In genomic region chr14:50231475-50232275, GRCh38 we compare ENCODE assay signal across 1 cellular context.
TF ChIP-seq lines count a peak whose summit lies in the region.

Gene SOS2 (minus strand): TSS chr14:50231578. CDS start chr14:50231283, 295 bp downstream.

TF ChIP-seq in WTC11, 78 proteins besides CTCF, POLR2A, EP300 and RAD21 (continued from another document and continues in another):
- TF ChIP-seq, protein P1, sequence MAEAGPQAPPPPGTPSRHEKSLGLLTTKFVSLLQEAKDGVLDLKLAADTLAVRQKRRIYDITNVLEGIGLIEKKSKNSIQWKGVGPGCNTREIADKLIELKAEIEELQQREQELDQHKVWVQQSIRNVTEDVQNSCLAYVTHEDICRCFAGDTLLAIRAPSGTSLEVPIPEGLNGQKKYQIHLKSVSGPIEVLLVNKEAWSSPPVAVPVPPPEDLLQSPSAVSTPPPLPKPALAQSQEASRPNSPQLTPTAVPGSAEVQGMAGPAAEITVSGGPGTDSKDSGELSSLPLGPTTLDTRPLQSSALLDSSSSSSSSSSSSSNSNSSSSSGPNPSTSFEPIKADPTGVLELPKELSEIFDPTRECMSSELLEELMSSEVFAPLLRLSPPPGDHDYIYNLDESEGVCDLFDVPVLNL (CRISPR knock-in tag; IDR thresholded peaks at IDR 0.05; ENCODE audit: borderline replicate concordance, low read depth), result no peak
- TF ChIP-seq CBFB (CRISPR knock-in tag; IDR thresholded peaks at IDR 0.05; ENCODE audit: low read depth) (no peak), GABPB1 (CRISPR knock-in tag; IDR thresholded peaks at IDR 0.05) (peak; percentile 67), TEAD4 (CRISPR knock-in tag; IDR thresholded peaks at IDR 0.05) (no peak), ZNF396 (CRISPR knock-in tag; IDR thresholded peaks at IDR 0.05; ENCODE audit: borderline replicate concordance) (no peak), FOXP1 (CRISPR knock-in tag; IDR thresholded peaks at IDR 0.05; ENCODE audit: borderline replicate concordance) (peak; percentile 78), ZNF121 (CRISPR knock-in tag; IDR thresholded peaks at IDR 0.05) (no peak), ZNF512 (CRISPR knock-in tag; IDR thresholded peaks at IDR 0.05; ENCODE audit: borderline replicate concordance) (no peak), NR1H2 (CRISPR knock-in tag; IDR thresholded peaks at IDR 0.05) (no peak), GTF2I (CRISPR knock-in tag; conservative IDR thresholded peaks at IDR 0.05) (no peak), PREB (CRISPR knock-in tag; IDR thresholded peaks at IDR 0.05; ENCODE audit: borderline replicate concordance) (0 out of 2 replicates have a peak, but pooled peaks have one; percentile 50), HMGA2 (CRISPR knock-in tag; IDR thresholded peaks at IDR 0.05) (no peak), SMAD3 (CRISPR knock-in tag; IDR thresholded peaks at IDR 0.05; ENCODE audit: borderline replicate concordance) (peak; percentile 14; the same call in 1 of the 2 replicates), MLX (CRISPR knock-in tag; IDR thresholded peaks at IDR 0.05) (no peak), ZNF671 (CRISPR knock-in tag; IDR thresholded peaks at IDR 0.05) (no peak), NR3C1 (CRISPR knock-in tag; conservative IDR thresholded peaks at IDR 0.05; ENCODE audit: low read depth) (no peak), ZNF425 (CRISPR knock-in tag; conservative IDR thresholded peaks at IDR 0.05) (no peak), SMAD4 (CRISPR knock-in tag; IDR thresholded peaks at IDR 0.05) (no peak), MYBL2 (CRISPR knock-in tag; IDR thresholded peaks at IDR 0.05) (no peak), ZBTB21 (CRISPR knock-in tag; IDR thresholded peaks at IDR 0.05; ENCODE audit: borderline replicate concordance) (0 out of 2 replicates have a peak, but pooled peaks have one; percentile 47), TCF7 (CRISPR knock-in tag; IDR thresholded peaks at IDR 0.05; ENCODE audit: low read depth) (no peak), IRF1 (CRISPR knock-in tag; IDR thresholded peaks at IDR 0.05) (no peak), SP1 (CRISPR knock-in tag; conservative IDR thresholded peaks at IDR 0.05) (peak; percentile 69), EMX1 (CRISPR knock-in tag; IDR thresholded peaks at IDR 0.05) (no peak), SOX15 (CRISPR knock-in tag; IDR thresholded peaks at IDR 0.05) (no peak), FOXK1 (CRISPR knock-in tag; IDR thresholded peaks at IDR 0.05) (peak; percentile 71; the same call in 1 of the 2 replicates), CREB1 (CRISPR knock-in tag; IDR thresholded peaks at IDR 0.05) (peak; percentile 18; the same call in 1 of the 2 replicates), ELF4 (CRISPR knock-in tag; IDR thresholded peaks at IDR 0.05; ENCODE audit: low read depth) (no peak), ZNF281 (CRISPR knock-in tag; IDR thresholded peaks at IDR 0.05) (0 out of 2 replicates have a peak, but pooled peaks have one; percentile 60), AFF4 (CRISPR knock-in tag; IDR thresholded peaks at IDR 0.05; ENCODE audit: borderline replicate concordance) (peak; percentile 53; the same call in 1 of the 2 replicates), ZNF263 (CRISPR knock-in tag; IDR thresholded peaks at IDR 0.05; ENCODE audit: low read depth) (no peak), PRRX2 (CRISPR knock-in tag; IDR thresholded peaks at IDR 0.05) (0 out of 2 replicates have a peak, but pooled peaks have one; percentile 76), NR2C2 (CRISPR knock-in tag; IDR thresholded peaks at IDR 0.05) (no peak), TEAD1 (CRISPR knock-in tag; IDR thresholded peaks at IDR 0.05) (peak; percentile 80), IRF2 (CRISPR knock-in tag; IDR thresholded peaks at IDR 0.05; ENCODE audit: borderline replicate concordance, low read depth) (no peak)
- TF ChIP-seq, protein P2, sequence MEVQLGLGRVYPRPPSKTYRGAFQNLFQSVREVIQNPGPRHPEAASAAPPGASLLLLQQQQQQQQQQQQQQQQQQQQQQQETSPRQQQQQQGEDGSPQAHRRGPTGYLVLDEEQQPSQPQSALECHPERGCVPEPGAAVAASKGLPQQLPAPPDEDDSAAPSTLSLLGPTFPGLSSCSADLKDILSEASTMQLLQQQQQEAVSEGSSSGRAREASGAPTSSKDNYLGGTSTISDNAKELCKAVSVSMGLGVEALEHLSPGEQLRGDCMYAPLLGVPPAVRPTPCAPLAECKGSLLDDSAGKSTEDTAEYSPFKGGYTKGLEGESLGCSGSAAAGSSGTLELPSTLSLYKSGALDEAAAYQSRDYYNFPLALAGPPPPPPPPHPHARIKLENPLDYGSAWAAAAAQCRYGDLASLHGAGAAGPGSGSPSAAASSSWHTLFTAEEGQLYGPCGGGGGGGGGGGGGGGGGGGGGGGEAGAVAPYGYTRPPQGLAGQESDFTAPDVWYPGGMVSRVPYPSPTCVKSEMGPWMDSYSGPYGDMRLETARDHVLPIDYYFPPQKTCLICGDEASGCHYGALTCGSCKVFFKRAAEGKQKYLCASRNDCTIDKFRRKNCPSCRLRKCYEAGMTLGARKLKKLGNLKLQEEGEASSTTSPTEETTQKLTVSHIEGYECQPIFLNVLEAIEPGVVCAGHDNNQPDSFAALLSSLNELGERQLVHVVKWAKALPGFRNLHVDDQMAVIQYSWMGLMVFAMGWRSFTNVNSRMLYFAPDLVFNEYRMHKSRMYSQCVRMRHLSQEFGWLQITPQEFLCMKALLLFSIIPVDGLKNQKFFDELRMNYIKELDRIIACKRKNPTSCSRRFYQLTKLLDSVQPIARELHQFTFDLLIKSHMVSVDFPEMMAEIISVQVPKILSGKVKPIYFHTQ (CRISPR knock-in tag; IDR thresholded peaks at IDR 0.05), result no peak
- TF ChIP-seq, protein P3, sequence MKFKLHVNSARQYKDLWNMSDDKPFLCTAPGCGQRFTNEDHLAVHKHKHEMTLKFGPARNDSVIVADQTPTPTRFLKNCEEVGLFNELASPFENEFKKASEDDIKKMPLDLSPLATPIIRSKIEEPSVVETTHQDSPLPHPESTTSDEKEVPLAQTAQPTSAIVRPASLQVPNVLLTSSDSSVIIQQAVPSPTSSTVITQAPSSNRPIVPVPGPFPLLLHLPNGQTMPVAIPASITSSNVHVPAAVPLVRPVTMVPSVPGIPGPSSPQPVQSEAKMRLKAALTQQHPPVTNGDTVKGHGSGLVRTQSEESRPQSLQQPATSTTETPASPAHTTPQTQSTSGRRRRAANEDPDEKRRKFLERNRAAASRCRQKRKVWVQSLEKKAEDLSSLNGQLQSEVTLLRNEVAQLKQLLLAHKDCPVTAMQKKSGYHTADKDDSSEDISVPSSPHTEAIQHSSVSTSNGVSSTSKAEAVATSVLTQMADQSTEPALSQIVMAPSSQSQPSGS (CRISPR knock-in tag; IDR thresholded peaks at IDR 0.05; ENCODE audit: borderline replicate concordance, low read depth), result no peak
- TF ChIP-seq, protein P4, sequence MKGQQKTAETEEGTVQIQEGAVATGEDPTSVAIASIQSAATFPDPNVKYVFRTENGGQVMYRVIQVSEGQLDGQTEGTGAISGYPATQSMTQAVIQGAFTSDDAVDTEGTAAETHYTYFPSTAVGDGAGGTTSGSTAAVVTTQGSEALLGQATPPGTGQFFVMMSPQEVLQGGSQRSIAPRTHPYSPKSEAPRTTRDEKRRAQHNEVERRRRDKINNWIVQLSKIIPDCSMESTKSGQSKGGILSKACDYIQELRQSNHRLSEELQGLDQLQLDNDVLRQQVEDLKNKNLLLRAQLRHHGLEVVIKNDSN (CRISPR knock-in tag; IDR thresholded peaks at IDR 0.05), result no peak; the same call in 1 of the 2 replicates
